ENCODE assay signal across 7 cellular contexts in the genomic region with DNA sequence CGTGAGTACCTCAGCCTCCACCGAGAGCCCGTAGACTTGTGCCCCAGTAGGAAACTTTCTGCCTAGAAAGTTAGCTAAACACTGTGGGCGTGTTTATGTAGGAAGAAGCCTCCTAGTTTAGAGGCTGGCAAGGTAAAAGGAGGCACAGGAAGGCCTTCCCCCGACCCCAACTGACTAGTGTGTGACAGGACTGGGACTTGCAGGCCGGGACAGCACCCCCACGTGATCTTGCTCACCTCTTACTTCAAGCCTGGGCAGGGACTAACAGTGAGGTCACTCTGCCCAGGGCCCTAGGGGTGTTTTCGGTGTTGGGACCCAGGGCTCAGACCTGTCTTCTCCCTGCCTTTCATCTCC. TPM values are rescaled to one million over a fixed set of nuclear protein-coding genes. Genes with fewer than 3 reads are reported as not detected.
A peak's percentile ranks its signal among the peaks of the same experiment; 100 is the strongest.
DNase-seq lines count a peak whose midpoint lies in the region; ATAC-seq and TF ChIP-seq lines count a peak whose summit lies in the region.

No MANE protein-coding gene starts in this region.

- H3K4me3 ChIP-seq in fibroblast of villous mesenchyme (ENCODE audit: low read depth, low read length) (peak overlapping the region; percentile 90), skeletal muscle cell (ENCODE audit: low read depth, low read length) (peak overlapping the region; percentile 98)

- no peaks in the 10 kb centered on the region for H3K9me3 Mint-ChIP-seq in T-cell

- peaks cover 41 to 55% (median 46%) of the 10 kb centered on the region in 3 donors for H3K4me1 Mint-ChIP-seq in T-cell

- CTCF ChIA-PET in T-cell (lab: Charles Lee): interaction anchor here (0.6 to 1.3 kb wide), 3 partner anchors 33 to 398 kb away, joined by 3 to 6 read pairs (median 5); partner anchors contain the start of gene DUSP23 (in 1 of the 2)

- no peak for TF ChIP-seq CTCF in fibroblast of villous mesenchyme (IDR thresholded peaks at IDR 0.05; ENCODE audit: insufficient read depth, low read depth, low read length)

- DNase-seq in T-cell: peak in 4 of 34 experiments; percentile 23 to 41 (median 26)
- no peak for DNase-seq in fibroblast of villous mesenchyme (ENCODE audit: low read depth)
- DNase-seq in skeletal muscle cell (ENCODE audit: low read depth): no peak
- DNase-seq in NCI-H2227 (lab: John Stamatoyannopoulos, UW; ENCODE audit: unreplicated experiment): no peak
- DNase-seq in NCI-H146 treated with DMSO at 0.1 percent for 48 hours (lab: John Stamatoyannopoulos, UW; ENCODE audit: unreplicated experiment): no peak

- H3K27me3 Mint-ChIP-seq in T-cell: no peaks in the 10 kb centered on the region

- POLR2A ChIA-PET in T-cell (lab: Charles Lee): interaction anchor here (1.1 to 3.2 kb wide), 6 partner anchors 9 to 337 kb away, joined by 3 to 16 read pairs (median 6); partner anchors contain the start of gene DCAF8 (in 1 of the 2)

- ATAC-seq in GM18861 (IDR thresholded peaks at IDR 0.05; ENCODE audit: unreplicated experiment): peak; percentile 2
- peak; percentile 1 for ATAC-seq in HG02759 (IDR thresholded peaks at IDR 0.05; ENCODE audit: unreplicated experiment)
- peak; percentile 2 to 21 (median 10) for ATAC-seq in T-cell (replicated peaks in 1 of 4)

- H3K4me3 Mint-ChIP-seq in T-cell: peak overlapping the region; percentile 89 to 96 (median 91)

- peaks cover 17% of the 10 kb centered on the region for H3K36me3 Mint-ChIP-seq in T-cell

- H3K27ac Mint-ChIP-seq in T-cell: peak overlapping the region; percentile 97 to 98

RNA-seq across cellular contexts. Expression of gene TAGLN2, which starts 0.4 kb away (rescaled TPM):
- total RNA-seq in T-cell (100 to 1,000 TPM; 210 to 372 (median 245) TPM), fibroblast of villous mesenchyme (167 and 277 TPM in 2 replicates)

RNA-seq across cellular contexts. Expression of gene IGSF9, which starts 19.7 kb away (rescaled TPM):
- total RNA-seq in T-cell (under 1 TPM in 3 of 5 donors, not detected in 2; 0.06 to 0.16 (median 0.12) TPM), fibroblast of villous mesenchyme (not detected in 2 replicates)

RNA-seq across cellular contexts. Expression of gene CFAP45, which starts 25.7 kb away (rescaled TPM):
- total RNA-seq in T-cell (1 to 10 TPM; 1.2 to 4.7 (median 1.5) TPM), fibroblast of villous mesenchyme (0.32 and 0.43 TPM in 2 replicates)

RNA-seq across cellular contexts. Expression of gene SLAMF9, which starts 28.3 kb away (rescaled TPM):
- total RNA-seq in T-cell: not detected
- not detected in 2 replicates for total RNA-seq in fibroblast of villous mesenchyme
